In genomic region chr17:19946921-19947320, GRCh38 we compare ENCODE assay signal across 9 cellular contexts.
"Had no signal": no experiment of that assay in that cellular context is flagged by ENCODE, and none has a peak within 500 bp of the region (broad histone marks: within the 10 kb centered on the region; RNA-seq: fewer than 3 reads in every experiment).

No MANE protein-coding gene starts in this region.

- FAIRE-seq: H1, H54 had no signal

- H3K9ac ChIP-seq: KMS-11 had no signal

- H3K4me3 ChIP-seq: GM23338, HAP-1 had no signal

- DNase-seq: HFFc6, KBM-7 had no signal

- H3K9me3 ChIP-seq: HAP-1 had no signal

- H3K27ac ChIP-seq: HL-60, KMS-11 had no signal

- H3K4me2 ChIP-seq: GM23338, KMS-11 had no signal

- H2AFZ ChIP-seq: GM23338 had no signal

- ATAC-seq: GM23338, HCT116 had no signal
